In genomic region chr13:64928704-64929499, GRCh38 we compare ENCODE assay signal across 9 cellular contexts.
DNase-seq lines count a peak whose midpoint lies in the region; ATAC-seq and TF ChIP-seq lines count a peak whose summit lies in the region.
"Had no signal": no experiment of that assay in that cellular context is flagged by ENCODE, and none has a peak within 500 bp of the region (broad histone marks: within the 10 kb centered on the region; RNA-seq: fewer than 3 reads in every experiment).

No MANE protein-coding gene starts in this region.

- H2BK120ac ChIP-seq in mesenchymal stem cell (ENCODE audit: low read depth, low read length): no peak overlapping the region

- H3K9me3 Mint-ChIP-seq in activated CD8-positive, alpha-beta memory T cell treated with anti-CD3 and anti-CD28 coated beads, Interleukin-2, amount 10 ng/mL, durations not matched to agents 7 days and 5 days (ENCODE audit: low read depth): no peaks in the 10 kb centered on the region

- no peak overlapping the region for H3K27ac ChIP-seq in RWPE1
- peak overlapping the region; percentile 96 for H3K27ac ChIP-seq in mesenchymal stem cell (ENCODE audit: low read length, poor library complexity, severe bottlenecking)

- peak; percentile 40 for DNase-seq in RWPE1 (ENCODE audit: low spot score)
- DNase-seq in mesenchymal stem cell: peak; percentile 91
- no peak for DNase-seq in SHP77 (lab: John Stamatoyannopoulos, UW)
- DNase-seq in activated CD4-positive, CD25-positive, alpha-beta regulatory T cell treated with anti-CD3 and anti-CD28 coated beads, Interleukin-2, amount 50 U/mL, for 72 hours: no peak
- no peak for DNase-seq in activated CD8-positive, alpha-beta memory T cell treated with anti-CD3 and anti-CD28 coated beads, Interleukin-2, amount 10 ng/mL, durations not matched to agents 7 days and 5 days
- no peak for DNase-seq in NCI-H2107 treated with DMSO at 0.1 percent for 48 hours (lab: John Stamatoyannopoulos, UW; ENCODE audit: unreplicated experiment)
- DNase-seq: activated gamma-delta T cell had no signal

- peak overlapping the region in 1 of 2 experiments; percentile 75 for H3K14ac ChIP-seq in mesenchymal stem cell (ENCODE audit: low read length in 2 of 2)

- no peak overlapping the region for H2AFZ ChIP-seq in mesenchymal stem cell (ENCODE audit: low read depth, low read length)

- H3K79me1 ChIP-seq in mesenchymal stem cell (replicated peaks; ENCODE audit: low read length, poor library complexity, severe bottlenecking): no peaks in the 10 kb centered on the region

- no peaks in the 10 kb centered on the region for H3K36me3 ChIP-seq in mesenchymal stem cell (ENCODE audit: control insufficient read depth in 1 of 2, insufficient read depth in 2 of 2, low read depth in 1 of 2, low read length in 2 of 2)

- peaks cover 3% of the 10 kb centered on the region for H3K4me1 ChIP-seq in mesenchymal stem cell (ENCODE audit: control insufficient read depth, insufficient read depth, low read depth, low read length)

- H3K4me2 ChIP-seq in mesenchymal stem cell (ENCODE audit: low read length, poor library complexity, severe bottlenecking): no peak overlapping the region

- H3K18ac ChIP-seq in mesenchymal stem cell (ENCODE audit: low read depth in 1 of 2, low read length in 2 of 2): peak overlapping the region in 1 of 2 experiments; percentile 86

- no peak overlapping the region for H2BK15ac ChIP-seq in mesenchymal stem cell (ENCODE audit: low read depth, poor library complexity, severe bottlenecking)

- no peak overlapping the region for H3K23ac ChIP-seq in mesenchymal stem cell (ENCODE audit: low read length in 2 of 2)

- no peaks in the 10 kb centered on the region for H3K4me1 Mint-ChIP-seq in activated CD8-positive, alpha-beta memory T cell treated with anti-CD3 and anti-CD28 coated beads, Interleukin-2, amount 10 ng/mL, durations not matched to agents 7 days and 5 days

- H3K9ac ChIP-seq in mesenchymal stem cell (ENCODE audit: low read length): peak overlapping the region; percentile 21

- no peaks in the 10 kb centered on the region for H3K36me3 Mint-ChIP-seq in activated CD8-positive, alpha-beta memory T cell treated with anti-CD3 and anti-CD28 coated beads, Interleukin-2, amount 10 ng/mL, durations not matched to agents 7 days and 5 days

- H3K27me3 ChIP-seq in mesenchymal stem cell (ENCODE audit: control insufficient read depth in 1 of 2, insufficient read depth in 1 of 2, low read length in 2 of 2): no peaks in the 10 kb centered on the region

- H3K27me3 Mint-ChIP-seq in activated CD8-positive, alpha-beta memory T cell treated with anti-CD3 and anti-CD28 coated beads, Interleukin-2, amount 10 ng/mL, durations not matched to agents 7 days and 5 days: no peaks in the 10 kb centered on the region

- POLR2A ChIA-PET in RWPE1 (lab: Yijun Ruan, JAX; ENCODE audit: low non-redundant PET): no interaction called here

- H3K4me3 Mint-ChIP-seq in activated CD8-positive, alpha-beta memory T cell treated with anti-CD3 and anti-CD28 coated beads, Interleukin-2, amount 10 ng/mL, durations not matched to agents 7 days and 5 days: no peak overlapping the region

- no peak overlapping the region for H4K8ac ChIP-seq in mesenchymal stem cell (ENCODE audit: low read length)

- no peaks in the 10 kb centered on the region for H3K9me3 ChIP-seq in mesenchymal stem cell (ENCODE audit: control insufficient read depth, low read length)

- H4K91ac ChIP-seq in mesenchymal stem cell (ENCODE audit: low read length): no peak overlapping the region

- CTCF ChIA-PET in RWPE1 (lab: Yijun Ruan, JAX): no interaction called here
- CTCF ChIA-PET in activated CD8-positive, alpha-beta memory T cell treated with anti-CD3 and anti-CD28 coated beads, Interleukin-2, amount 10 ng/mL, durations not matched to agents 7 days and 5 days (lab: Charles Lee): no interaction called here

- H3K4ac ChIP-seq in mesenchymal stem cell (ENCODE audit: low read depth in 1 of 2, low read length in 2 of 2): peak overlapping the region in 1 of 2 experiments; percentile 35

- no peak overlapping the region for H2AK5ac ChIP-seq in mesenchymal stem cell (ENCODE audit: low read length, severe bottlenecking)

- ATAC-seq in GM18520 (IDR thresholded peaks at IDR 0.05; ENCODE audit: unreplicated experiment): peak; percentile 77
- ATAC-seq in HG02852 (IDR thresholded peaks at IDR 0.05; ENCODE audit: unreplicated experiment): peak; percentile 77
- ATAC-seq in activated CD8-positive, alpha-beta memory T cell treated with anti-CD3 and anti-CD28 coated beads, Interleukin-2, amount 10 ng/mL, durations not matched to agents 7 days and 5 days: no peak

- no peak overlapping the region for H3K27ac Mint-ChIP-seq in activated CD8-positive, alpha-beta memory T cell treated with anti-CD3 and anti-CD28 coated beads, Interleukin-2, amount 10 ng/mL, durations not matched to agents 7 days and 5 days

- WGBS in mesenchymal stem cell: 75% methylated on average over 2 of the region's 3 CpGs

- no peak overlapping the region for H2BK5ac ChIP-seq in mesenchymal stem cell (ENCODE audit: low read depth, low read length, poor library complexity, severe bottlenecking)

- peak overlapping the region in 1 of 2 experiments; percentile 53 for H3K4me3 ChIP-seq in mesenchymal stem cell (ENCODE audit: insufficient read depth in 1 of 2, low read depth in 1 of 2, low read length in 2 of 2)

- TF ChIP-seq CTCF in RWPE1 (conservative IDR thresholded peaks at IDR 0.05; ENCODE audit: low read depth): no peak

- H2BK12ac ChIP-seq in mesenchymal stem cell (ENCODE audit: low read length in 2 of 2): peak overlapping the region in 1 of 2 experiments; percentile 91

Comparison
In these comparisons a context has a peak if more than half of its experiments do, and no peak if none do; other contexts are left out.
1. DNase-seq: peak in RWPE1 (single experiment) and mesenchymal stem cell (single experiment); none in SHP77 (0 of 2), activated CD4-positive, CD25-positive, alpha-beta regulatory T cell treated with anti-CD3 and anti-CD28 coated beads, Interleukin-2, amount 50 U/mL, for 72 hours (single experiment), activated CD8-positive, alpha-beta memory T cell treated with anti-CD3 and anti-CD28 coated beads, Interleukin-2, amount 10 ng/mL, durations not matched to agents 7 days and 5 days (single experiment) and NCI-H2107 treated with DMSO at 0.1 percent for 48 hours (single experiment).